ENCODE assay signal across 8 cellular contexts in genomic region chr2:28274911-28275685, GRCh38.
DNase-seq lines count a peak whose midpoint lies in the region; ATAC-seq and TF ChIP-seq lines count a peak whose summit lies in the region.

No MANE protein-coding gene starts in this region.

- H3K79me2 ChIP-seq in GM23338 (replicated peaks; ENCODE audit: insufficient read depth), result no peaks in the 10 kb centered on the region

- no peak overlapping the region for H3K4me2 ChIP-seq in GM23338

- H3K4me3 Mint-ChIP-seq in GM23338, result no peak overlapping the region

- H3K4me3 ChIP-seq in GM23338 (no peak overlapping the region), SJCRH30 (no peak overlapping the region), skin epidermis (no peak overlapping the region)

- no peaks in the 10 kb centered on the region for H4K20me1 ChIP-seq in GM23338 (replicated peaks; ENCODE audit: insufficient read depth)

- H3K27me3 ChIP-seq in GM23338 (ENCODE audit: insufficient read depth) (no peaks in the 10 kb centered on the region), SJCRH30 (no peaks in the 10 kb centered on the region)

- peaks cover 3% of the 10 kb centered on the region for H3K27me3 Mint-ChIP-seq in GM23338 (ENCODE audit: insufficient read depth, low read depth, poor library complexity)

- H3F3A ChIP-seq in GM23338 (replicated peaks; ENCODE audit: low read depth), result no peaks in the 10 kb centered on the region

- H3K36me3 Mint-ChIP-seq in GM23338 (ENCODE audit: low read depth), result no peaks in the 10 kb centered on the region

- H3K9me3 ChIP-seq in SJCRH30 (replicated peaks), result no peaks in the 10 kb centered on the region

- in situ Hi-C loops in GM13977 (cut with MboI; ENCODE audit: low pct_unique_long_range_greater_than_20kb, low sequenced_read_pairs, unreplicated experiment), result no loop called here

- H3K4me1 Mint-ChIP-seq in GM23338, result peaks cover 11% of the 10 kb centered on the region

- H2AFZ ChIP-seq in GM23338, result no peak overlapping the region

- no peak for DNase-seq in GM23338 (ENCODE audit: low spot score)
- peak; percentile 77 to 85 for DNase-seq in SJCRH30
- DNase-seq in fibroblast of the conjunctiva (ENCODE audit: low read depth), result peak; percentile 75
- no peak for DNase-seq in GM13977 (ENCODE audit: low spot score)

- no peak for TF ChIP-seq CTCF in GM23338 (conservative IDR thresholded peaks at IDR 0.05; ENCODE audit: low read depth in 2 of 2)
- TF ChIP-seq CTCF in GM13977 (IDR thresholded peaks at IDR 0.05; ENCODE audit: extremely low read depth, insufficient read depth, missing control alignments), result no peak

- H3K27ac Mint-ChIP-seq in GM23338, result peak overlapping the region; percentile 81

- H3K9me2 ChIP-seq in GM23338 (ENCODE audit: insufficient read depth), result no peaks in the 10 kb centered on the region

- H3K27ac ChIP-seq in GM23338 (ENCODE audit: low read depth) (no peak overlapping the region), SJCRH30 (peak overlapping the region; percentile 36; the same call in 1 of the 2 replicates), skin epidermis (peak overlapping the region in 20 of 21 experiments; percentile 3 to 88 (median 74))

- no peaks in the 10 kb centered on the region for H3K36me3 ChIP-seq in GM23338 (ENCODE audit: insufficient read depth)
- H3K36me3 ChIP-seq in SJCRH30, result no peaks in the 10 kb centered on the region

- ATAC-seq in GM23338, result peak; percentile 63
- ATAC-seq in HG02885 (IDR thresholded peaks at IDR 0.05; ENCODE audit: poor library complexity, unreplicated experiment), result no peak
- ATAC-seq in GM18867 (IDR thresholded peaks at IDR 0.05; ENCODE audit: unreplicated experiment), result no peak
- ATAC-seq in GM19463 (IDR thresholded peaks at IDR 0.05; ENCODE audit: unreplicated experiment), result no peak

- no peaks in the 10 kb centered on the region for H3K9me3 Mint-ChIP-seq in GM23338

- H3K4me1 ChIP-seq in GM23338 (ENCODE audit: insufficient read depth), result peaks cover 7% of the 10 kb centered on the region; the same call in 1 of the 2 replicates
- peaks cover 45% of the 10 kb centered on the region for H3K4me1 ChIP-seq in SJCRH30

TF ChIP-seq in GM23338, 12 proteins besides CTCF, POLR2A, EP300 and RAD21:
- TF ChIP-seq, protein P1, sequence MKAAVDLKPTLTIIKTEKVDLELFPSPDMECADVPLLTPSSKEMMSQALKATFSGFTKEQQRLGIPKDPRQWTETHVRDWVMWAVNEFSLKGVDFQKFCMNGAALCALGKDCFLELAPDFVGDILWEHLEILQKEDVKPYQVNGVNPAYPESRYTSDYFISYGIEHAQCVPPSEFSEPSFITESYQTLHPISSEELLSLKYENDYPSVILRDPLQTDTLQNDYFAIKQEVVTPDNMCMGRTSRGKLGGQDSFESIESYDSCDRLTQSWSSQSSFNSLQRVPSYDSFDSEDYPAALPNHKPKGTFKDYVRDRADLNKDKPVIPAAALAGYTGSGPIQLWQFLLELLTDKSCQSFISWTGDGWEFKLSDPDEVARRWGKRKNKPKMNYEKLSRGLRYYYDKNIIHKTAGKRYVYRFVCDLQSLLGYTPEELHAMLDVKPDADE (IDR thresholded peaks at IDR 0.05), result no peak
- TF ChIP-seq EZH2phosphoT487 (IDR thresholded peaks at IDR 0.05; ENCODE audit: unreplicated experiment), result no peak
- TF ChIP-seq CREB1 (CRISPR knock-in tag; IDR thresholded peaks at IDR 0.05; ENCODE audit: low read depth), result no peak
- no peak for TF ChIP-seq NANOG (IDR thresholded peaks at IDR 0.05; ENCODE audit: borderline replicate concordance)
- TF ChIP-seq STAT1 (IDR thresholded peaks at IDR 0.05; ENCODE audit: unreplicated experiment), result no peak
- TF ChIP-seq POLR2AphosphoS5 (IDR thresholded peaks at IDR 0.05; ENCODE audit: low read depth), result no peak
- TF ChIP-seq ZNF331 (CRISPR knock-in tag; IDR thresholded peaks at IDR 0.05; ENCODE audit: low read depth), result no peak
- no peak for TF ChIP-seq EZH2 (IDR thresholded peaks at IDR 0.05; ENCODE audit: low read depth, unreplicated experiment)
- TF ChIP-seq JUNB (IDR thresholded peaks at IDR 0.05; ENCODE audit: unreplicated experiment), result no peak
- TF ChIP-seq, protein P2, sequence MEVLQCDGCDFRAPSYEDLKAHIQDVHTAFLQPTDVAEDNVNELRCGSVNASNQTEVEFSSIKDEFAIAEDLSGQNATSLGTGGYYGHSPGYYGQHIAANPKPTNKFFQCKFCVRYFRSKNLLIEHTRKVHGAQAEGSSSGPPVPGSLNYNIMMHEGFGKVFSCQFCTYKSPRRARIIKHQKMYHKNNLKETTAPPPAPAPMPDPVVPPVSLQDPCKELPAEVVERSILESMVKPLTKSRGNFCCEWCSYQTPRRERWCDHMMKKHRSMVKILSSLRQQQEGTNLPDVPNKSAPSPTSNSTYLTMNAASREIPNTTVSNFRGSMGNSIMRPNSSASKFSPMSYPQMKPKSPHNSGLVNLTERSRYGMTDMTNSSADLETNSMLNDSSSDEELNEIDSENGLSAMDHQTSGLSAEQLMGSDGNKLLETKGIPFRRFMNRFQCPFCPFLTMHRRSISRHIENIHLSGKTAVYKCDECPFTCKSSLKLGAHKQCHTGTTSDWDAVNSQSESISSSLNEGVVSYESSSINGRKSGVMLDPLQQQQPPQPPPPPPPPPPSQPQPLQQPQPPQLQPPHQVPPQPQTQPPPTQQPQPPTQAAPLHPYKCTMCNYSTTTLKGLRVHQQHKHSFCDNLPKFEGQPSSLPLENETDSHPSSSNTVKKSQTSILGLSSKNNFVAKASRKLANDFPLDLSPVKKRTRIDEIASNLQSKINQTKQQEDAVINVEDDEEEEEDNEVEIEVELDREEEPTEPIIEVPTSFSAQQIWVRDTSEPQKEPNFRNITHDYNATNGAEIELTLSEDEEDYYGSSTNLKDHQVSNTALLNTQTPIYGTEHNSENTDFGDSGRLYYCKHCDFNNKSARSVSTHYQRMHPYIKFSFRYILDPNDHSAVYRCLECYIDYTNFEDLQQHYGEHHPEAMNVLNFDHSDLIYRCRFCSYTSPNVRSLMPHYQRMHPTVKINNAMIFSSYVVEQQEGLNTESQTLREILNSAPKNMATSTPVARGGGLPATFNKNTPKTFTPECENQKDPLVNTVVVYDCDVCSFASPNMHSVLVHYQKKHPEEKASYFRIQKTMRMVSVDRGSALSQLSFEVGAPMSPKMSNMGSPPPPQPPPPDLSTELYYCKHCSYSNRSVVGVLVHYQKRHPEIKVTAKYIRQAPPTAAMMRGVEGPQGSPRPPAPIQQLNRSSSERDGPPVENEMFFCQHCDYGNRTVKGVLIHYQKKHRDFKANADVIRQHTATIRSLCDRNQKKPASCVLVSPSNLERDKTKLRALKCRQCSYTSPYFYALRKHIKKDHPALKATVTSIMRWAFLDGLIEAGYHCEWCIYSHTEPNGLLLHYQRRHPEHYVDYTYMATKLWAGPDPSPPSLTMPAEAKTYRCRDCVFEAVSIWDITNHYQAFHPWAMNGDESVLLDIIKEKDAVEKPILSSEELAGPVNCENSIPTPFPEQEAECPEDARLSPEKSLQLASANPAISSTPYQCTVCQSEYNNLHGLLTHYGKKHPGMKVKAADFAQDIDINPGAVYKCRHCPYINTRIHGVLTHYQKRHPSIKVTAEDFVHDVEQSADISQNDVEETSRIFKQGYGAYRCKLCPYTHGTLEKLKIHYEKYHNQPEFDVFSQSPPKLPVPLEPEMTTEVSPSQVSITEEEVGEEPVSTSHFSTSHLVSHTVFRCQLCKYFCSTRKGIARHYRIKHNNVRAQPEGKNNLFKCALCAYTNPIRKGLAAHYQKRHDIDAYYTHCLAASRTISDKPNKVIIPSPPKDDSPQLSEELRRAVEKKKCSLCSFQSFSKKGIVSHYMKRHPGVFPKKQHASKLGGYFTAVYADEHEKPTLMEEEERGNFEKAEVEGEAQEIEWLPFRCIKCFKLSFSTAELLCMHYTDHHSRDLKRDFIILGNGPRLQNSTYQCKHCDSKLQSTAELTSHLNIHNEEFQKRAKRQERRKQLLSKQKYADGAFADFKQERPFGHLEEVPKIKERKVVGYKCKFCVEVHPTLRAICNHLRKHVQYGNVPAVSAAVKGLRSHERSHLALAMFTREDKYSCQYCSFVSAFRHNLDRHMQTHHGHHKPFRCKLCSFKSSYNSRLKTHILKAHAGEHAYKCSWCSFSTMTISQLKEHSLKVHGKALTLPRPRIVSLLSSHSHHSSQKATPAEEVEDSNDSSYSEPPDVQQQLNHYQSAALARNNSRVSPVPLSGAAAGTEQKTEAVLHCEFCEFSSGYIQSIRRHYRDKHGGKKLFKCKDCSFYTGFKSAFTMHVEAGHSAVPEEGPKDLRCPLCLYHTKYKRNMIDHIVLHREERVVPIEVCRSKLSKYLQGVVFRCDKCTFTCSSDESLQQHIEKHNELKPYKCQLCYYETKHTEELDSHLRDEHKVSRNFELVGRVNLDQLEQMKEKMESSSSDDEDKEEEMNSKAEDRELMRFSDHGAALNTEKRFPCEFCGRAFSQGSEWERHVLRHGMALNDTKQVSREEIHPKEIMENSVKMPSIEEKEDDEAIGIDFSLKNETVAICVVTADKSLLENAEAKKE (CRISPR knock-in tag; IDR thresholded peaks at IDR 0.05), result no peak
- no peak for TF ChIP-seq ZNF114 (CRISPR knock-in tag; IDR thresholded peaks at IDR 0.05)
- no peak for TF ChIP-seq REST (IDR thresholded peaks at IDR 0.05; ENCODE audit: unreplicated experiment)

Comparison
In these comparisons a context has a peak if more than half of its experiments do, and no peak if none do; other contexts are left out.
1. DNase-seq: peak in SJCRH30 (2 of 2) and fibroblast of the conjunctiva (single experiment); none in GM23338 (single experiment) and GM13977 (single experiment).